Comparison of ENCODE assay signal across 8 cellular contexts in the genomic region with DNA sequence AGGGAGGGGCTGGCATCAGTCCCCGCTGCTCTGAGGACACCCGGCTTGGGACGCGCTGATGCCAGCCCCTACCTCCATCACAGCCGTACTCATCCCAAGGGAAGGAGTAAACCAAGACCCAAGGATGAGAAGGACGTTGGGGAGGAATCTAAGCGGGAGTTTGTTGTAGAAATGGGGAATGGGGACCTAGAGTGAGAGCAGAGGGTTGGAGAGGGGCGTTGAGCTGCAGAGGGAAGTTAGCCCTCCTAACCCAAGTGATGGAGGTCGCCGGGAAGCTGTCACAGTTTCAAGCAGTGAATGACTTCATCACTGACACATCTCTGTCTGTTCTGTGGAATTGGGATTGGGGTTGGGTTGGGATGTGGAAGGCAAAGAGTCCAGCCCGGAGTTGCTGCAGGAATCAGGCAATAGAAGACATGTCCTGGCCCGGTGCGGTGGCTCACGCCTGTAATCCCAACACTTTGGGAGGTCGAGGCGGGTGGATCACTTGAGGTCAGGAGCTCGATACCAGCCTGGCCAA. TPM values are rescaled to one million over a fixed set of nuclear protein-coding genes. Genes with fewer than 3 reads are reported as not detected.
A peak's percentile ranks its signal among the peaks of the same experiment; 100 is the strongest.
DNase-seq lines count a peak whose midpoint lies in the region; ATAC-seq and TF ChIP-seq lines count a peak whose summit lies in the region.

No MANE protein-coding gene starts in this region.

- H3K4me2 ChIP-seq in PC-9: peak overlapping the region; percentile 95

- H3K27me3 Mint-ChIP-seq in CD4-positive, alpha-beta memory T cell: no peaks in the 10 kb centered on the region
- peaks cover 16% of the 10 kb centered on the region for H3K27me3 Mint-ChIP-seq in endothelial cell (ENCODE audit: unreplicated experiment)
- peaks cover 17% of the 10 kb centered on the region for H3K27me3 Mint-ChIP-seq in nephron progenitor cell (ENCODE audit: low read depth, poor library complexity)

- no peaks in the 10 kb centered on the region for H3K9me2 ChIP-seq in PC-9 (ENCODE audit: insufficient read depth)

- H3K9me3 ChIP-seq in CD4-positive, alpha-beta memory T cell (ENCODE audit: control insufficient read depth in 1 of 2, low read length in 2 of 2): no peaks in the 10 kb centered on the region
- no peaks in the 10 kb centered on the region for H3K9me3 ChIP-seq in PC-9 (ENCODE audit: insufficient read depth, low read depth)

- no peaks in the 10 kb centered on the region for H3K36me3 ChIP-seq in CD4-positive, alpha-beta memory T cell (ENCODE audit: insufficient read depth, low read length)
- H3K36me3 ChIP-seq in PC-9 (ENCODE audit: low read depth): peaks cover 8% of the 10 kb centered on the region; the same call in 1 of the 2 replicates

- no peak for ATAC-seq in GM21528 (IDR thresholded peaks at IDR 0.05; ENCODE audit: low FRiP score, unreplicated experiment)

- POLR2A ChIA-PET in CD4-positive, alpha-beta memory T cell (lab: Charles Lee; ENCODE audit: partially characterized antibody): interaction anchor here (1.0 to 4.3 kb wide), 10 partner anchors 8 to 204 kb away, joined by 3 to 45 read pairs (median 4); a partner anchor contains a TSS
- POLR2A ChIA-PET in PC-9 (lab: Charles Lee; ENCODE audit: unreplicated experiment): interaction anchor here (0.6 kb wide), 1 partner anchor 31 kb away, joined by 4 read pairs; no protein-coding TSS in a partner anchor

- no peaks in the 10 kb centered on the region for H4K20me1 ChIP-seq in PC-9 (ENCODE audit: insufficient read depth)

- peak in 4 of 5 donors; percentile 9 to 33 (median 17) for DNase-seq in CD4-positive, alpha-beta memory T cell
- DNase-seq in PC-9 (no peak), endothelial cell (ENCODE audit: low spot score) (no peak), nephron progenitor cell (no peak), SIG-M5 treated with dmso at 0.1 percent for 504 hours (lab: John Stamatoyannopoulos, UW; ENCODE audit: unreplicated experiment) (no peak), T-helper 9 cell (no peak)
- no peak for DNase-seq in stimulated activated CD4-positive, alpha-beta T cell treated with anti-CD3 and anti-CD28 coated beads, Interleukin-4, amount 100 ng/mL, for 1 hour

- H3K27me3 ChIP-seq in CD4-positive, alpha-beta memory T cell (ENCODE audit: insufficient read depth, low read length): no peaks in the 10 kb centered on the region
- H3K27me3 ChIP-seq in PC-9 (ENCODE audit: insufficient read depth, low read depth): no peaks in the 10 kb centered on the region

- no peak overlapping the region for H2AFZ ChIP-seq in PC-9

- no peak for TF ChIP-seq CTCF in PC-9 (conservative IDR thresholded peaks at IDR 0.05)
- no peak for TF ChIP-seq CTCF in endothelial cell (IDR thresholded peaks at IDR 0.05; ENCODE audit: unreplicated experiment)
- TF ChIP-seq CTCF in nephron progenitor cell (IDR thresholded peaks at IDR 0.05): no peak

- H3K27ac ChIP-seq in CD4-positive, alpha-beta memory T cell (ENCODE audit: low read depth, low read length): no peak overlapping the region
- H3K27ac ChIP-seq in PC-9: peak overlapping the region; percentile 86; the same call in 1 of the 2 replicates

- H3K27ac Mint-ChIP-seq in CD4-positive, alpha-beta memory T cell: peak overlapping the region; percentile 69 to 98 (median 94)
- H3K27ac Mint-ChIP-seq in endothelial cell (ENCODE audit: unreplicated experiment): peak overlapping the region; percentile 18
- peak overlapping the region; percentile 78 for H3K27ac Mint-ChIP-seq in nephron progenitor cell

- H3K4me3 Mint-ChIP-seq in CD4-positive, alpha-beta memory T cell: peak overlapping the region; percentile 57 to 86 (median 72)
- H3K4me3 Mint-ChIP-seq in endothelial cell (ENCODE audit: unreplicated experiment): peak overlapping the region; percentile 87
- peak overlapping the region; percentile 92 for H3K4me3 Mint-ChIP-seq in nephron progenitor cell

- intact Hi-C loops in CD4-positive, alpha-beta memory T cell (cut with micrococcal nuclease): loop anchor here (2.0 to 10.0 kb wide), 4 partner anchors 47 to 539 kb away; a partner anchor contains a TSS
- intact Hi-C loops in PC-9 (cut with micrococcal nuclease; ENCODE audit: unreplicated experiment): no loop called here

- H3K79me2 ChIP-seq in PC-9 (ENCODE audit: low read depth): peaks cover 42% of the 10 kb centered on the region

- H3K4me3 ChIP-seq in CD4-positive, alpha-beta memory T cell (ENCODE audit: low read length in 2 of 2): peak overlapping the region in 1 of 2 donors; percentile 12
- peak overlapping the region; percentile 84 for H3K4me3 ChIP-seq in PC-9

- BruUV-seq in PC-9 (replicated peaks; lab: Mats Ljungman, UMichigan): no TSS peak

- peaks cover 56% of the 10 kb centered on the region for H3F3A ChIP-seq in PC-9 (ENCODE audit: insufficient read depth, low read depth)

- peaks cover 78% of the 10 kb centered on the region for H3K4me1 ChIP-seq in CD4-positive, alpha-beta memory T cell (ENCODE audit: insufficient read depth, low read length)
- H3K4me1 ChIP-seq in PC-9 (replicated peaks; ENCODE audit: insufficient read depth): peaks cover 65% of the 10 kb centered on the region

- no peaks in the 10 kb centered on the region for H3K36me3 Mint-ChIP-seq in CD4-positive, alpha-beta memory T cell
- H3K36me3 Mint-ChIP-seq in endothelial cell (ENCODE audit: low read depth, unreplicated experiment) (peaks cover 12% of the 10 kb centered on the region), nephron progenitor cell (ENCODE audit: low read depth) (peaks cover 22% of the 10 kb centered on the region)

- CTCF ChIA-PET in CD4-positive, alpha-beta memory T cell (lab: Charles Lee; ENCODE audit: partially characterized antibody): interaction anchor here (1.0 to 2.4 kb wide), 11 partner anchors 9 to 345 kb away, joined by 3 to 11 read pairs (median 5); no protein-coding TSS in a partner anchor
- CTCF ChIA-PET in PC-9 (lab: Charles Lee): interaction anchor here (1.4 kb wide), 1 partner anchor 63 kb away, joined by 3 read pairs; no protein-coding TSS in a partner anchor

- peaks cover 58 to 88% (median 74%) of the 10 kb centered on the region in 4 donors for H3K4me1 Mint-ChIP-seq in CD4-positive, alpha-beta memory T cell
- peaks cover 18% of the 10 kb centered on the region for H3K4me1 Mint-ChIP-seq in endothelial cell (ENCODE audit: unreplicated experiment)
- H3K4me1 Mint-ChIP-seq in nephron progenitor cell: peaks cover 62% of the 10 kb centered on the region

- H3K9me3 Mint-ChIP-seq in CD4-positive, alpha-beta memory T cell: no peaks in the 10 kb centered on the region
- H3K9me3 Mint-ChIP-seq in endothelial cell (ENCODE audit: unreplicated experiment) (no peaks in the 10 kb centered on the region), nephron progenitor cell (no peaks in the 10 kb centered on the region)

RNA-seq across cellular contexts. Expression of a gene that starts 0.8 kb away (rescaled TPM):
- 1 to 10 TPM; 3.6 to 4.2 TPM for total RNA-seq in CD4-positive, alpha-beta memory T cell
- 1 to 10 TPM; 7.3 to 8.4 TPM for polyA plus RNA-seq in CD4-positive, alpha-beta memory T cell
- total RNA-seq in PC-9 (2021) (16.5 and 23.2 TPM in 2 replicates), endothelial cell (ENCODE audit: unreplicated experiment) (5.7 TPM)

Comparison
In these comparisons a context has a peak if more than half of its experiments do, and no peak if none do; other contexts are left out.
1. DNase-seq: peak in CD4-positive, alpha-beta memory T cell (4 of 5); none in PC-9 (0 of 2), endothelial cell (single experiment), nephron progenitor cell (single experiment), SIG-M5 treated with dmso at 0.1 percent for 504 hours (single experiment), T-helper 9 cell (single experiment) and stimulated activated CD4-positive, alpha-beta T cell treated with anti-CD3 and anti-CD28 coated beads, Interleukin-4, amount 100 ng/mL, for 1 hour (single experiment).
2. H3K27ac Mint-ChIP-seq: peak in every context shown above with its lines; median percentile 94 in CD4-positive, alpha-beta memory T cell; 78 in nephron progenitor cell; 18 in endothelial cell.
3. Peak in every context shown above with its lines, with median percentiles within 50 percentile points of each other: H3K4me3 Mint-ChIP-seq.